Comparison of ENCODE assay signal across 17 cellular contexts in genomic region chr4:163758032-163758431, GRCh38.
"Had no signal": no experiment of that assay in that cellular context is flagged by ENCODE, and none has a peak within 500 bp of the region (broad histone marks: within the 10 kb centered on the region; RNA-seq: fewer than 3 reads in every experiment).

No MANE protein-coding gene starts in this region.

- H3K9me3 ChIP-seq: left ventricle myocardium inferior, lower lobe of right lung, suprapubic skin, tibial artery, upper lobe of left lung, uterus had no signal

- H3K36me3 ChIP-seq: left ventricle myocardium inferior, lower lobe of right lung, suprapubic skin, tibial artery, upper lobe of left lung, uterus had no signal

- H3K79me2 ChIP-seq: hepatocyte had no signal

- DNase-seq: dermis blood vessel endothelial cell; erythroblast; foreskin melanocyte; kidney; left cardiac atrium; left ventricle myocardium inferior; lower lobe of right lung; natural killer cell; right cardiac atrium; small intestine; stimulated activated CD4-positive, alpha-beta T cell treated with anti-CD3 and anti-CD28 coated beads, Interleukin-12 subunit alpha, Interleukin-12 subunit beta, amount 100 ng/mL, for 4 hours; stimulated activated naive CD8-positive, alpha-beta T cell treated with anti-CD3 and anti-CD28 coated beads, Interleukin-15, Interleukin-2, amounts not matched to agents 100 U/mL and 50 U/mL, for 24 hours; tibial artery; upper lobe of left lung; uterus had no signal

- H3K27ac ChIP-seq: hepatocyte, left ventricle myocardium inferior, lower lobe of right lung, suprapubic skin, tibial artery, upper lobe of left lung, uterus had no signal

- H3K4me3 ChIP-seq: hepatocyte, left ventricle myocardium inferior, lower lobe of right lung, suprapubic skin, tibial artery, upper lobe of left lung, uterus had no signal

- H2AFZ ChIP-seq: hepatocyte had no signal

- FAIRE-seq: kidney, small intestine had no signal

- H3K27me3 ChIP-seq: hepatocyte, suprapubic skin, tibial artery, upper lobe of left lung, uterus had no signal

- H3K4me1 ChIP-seq: left ventricle myocardium inferior, lower lobe of right lung, suprapubic skin, tibial artery, upper lobe of left lung, uterus had no signal

- ATAC-seq: left cardiac atrium; lower lobe of right lung; natural killer cell; right cardiac atrium; stimulated activated naive CD8-positive, alpha-beta T cell treated with anti-CD3 and anti-CD28 coated beads, Interleukin-15, Interleukin-2, amounts not matched to agents 100 U/mL and 50 U/mL, for 24 hours had no signal

- H3K4me2 ChIP-seq: hepatocyte had no signal
